Comparison of ENCODE assay signal across 17 cellular contexts in the genomic region with DNA sequence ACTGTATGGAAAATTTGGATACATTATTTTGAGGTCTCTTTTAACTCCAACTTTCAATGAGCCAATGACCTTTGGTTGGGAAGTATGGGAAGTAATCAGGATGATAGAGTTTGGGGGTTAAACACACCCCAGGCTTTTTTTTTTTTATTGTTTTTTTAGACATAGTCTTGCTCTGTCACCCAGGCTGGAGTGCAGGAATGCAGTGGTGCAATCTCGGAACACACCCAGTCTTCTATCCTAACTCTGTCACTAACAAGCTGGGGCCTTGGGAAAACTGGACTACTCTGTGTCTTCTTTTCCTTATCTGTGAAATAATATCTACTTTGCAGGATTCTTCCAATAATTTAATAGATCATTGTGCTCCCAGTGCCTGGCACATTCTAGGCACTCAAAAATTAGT. TPM values are rescaled to one million over a fixed set of nuclear protein-coding genes. Genes with fewer than 3 reads are reported as not detected.
DNase-seq lines count a peak whose midpoint lies in the region; ATAC-seq and TF ChIP-seq lines count a peak whose summit lies in the region.
"Had no signal": no experiment of that assay in that cellular context is flagged by ENCODE, and none has a peak within 500 bp of the region (broad histone marks: within the 10 kb centered on the region; RNA-seq: fewer than 3 reads in every experiment).

No MANE protein-coding gene starts in this region.

- no peak for TF ChIP-seq CTCF in choroid plexus epithelial cell (conservative IDR thresholded peaks at IDR 0.05; ENCODE audit: low read depth, low read length)
- no peak for TF ChIP-seq CTCF in thyroid gland (IDR thresholded peaks at IDR 0.05)

- no peak for TF ChIP-seq POLR2A in thyroid gland (IDR thresholded peaks at IDR 0.05)

- peaks cover 93% of the 10 kb centered on the region for H3F3A ChIP-seq in GM23248 (ENCODE audit: insufficient read depth)

- H3K4me3 ChIP-seq in GM23248 (no peak overlapping the region), choroid plexus epithelial cell (ENCODE audit: low read depth, low read length) (no peak overlapping the region), thyroid gland (replicated peaks in 1 of 3) (no peak overlapping the region)

- H3K79me2 ChIP-seq in GM23248 (ENCODE audit: insufficient read depth): peaks cover 51% of the 10 kb centered on the region

- peaks cover 3 to 8% of the 10 kb centered on the region in 2 donors for H3K27me3 Mint-ChIP-seq in natural killer cell treated with Interleukin-12 subunit alpha and Interleukin-12 subunit beta and Interleukin-15 and Interleukin-18, amount 100 ng/mL, for 72 hours

- H3K9ac ChIP-seq in GM23248: peak overlapping the region; percentile 58

- H3K36me3 Mint-ChIP-seq in natural killer cell treated with Interleukin-12 subunit alpha and Interleukin-12 subunit beta and Interleukin-15 and Interleukin-18, amount 100 ng/mL, for 72 hours: no peaks in the 10 kb centered on the region

- H3K9me2 ChIP-seq in GM23248 (ENCODE audit: insufficient read depth): no peaks in the 10 kb centered on the region

- H3K4me1 ChIP-seq in GM23248 (ENCODE audit: insufficient read depth): peaks cover 36% of the 10 kb centered on the region
- peaks cover 0 to 12% of the 10 kb centered on the region in 2 donors for H3K4me1 ChIP-seq in thyroid gland

- in situ Hi-C loops in GM23248 (cut with MboI): no loop called here

- peak; percentile 74 for DNase-seq in GM23248
- peak; percentile 62 for DNase-seq in choroid plexus epithelial cell (ENCODE audit: low read depth)
- peak; percentile 70 for DNase-seq in iris pigment epithelial cell (ENCODE audit: low read depth)
- peak; percentile 37 to 68 for DNase-seq in thyroid gland
- DNase-seq in natural killer cell treated with Interleukin-12 subunit alpha and Interleukin-12 subunit beta and Interleukin-15 and Interleukin-18, amount 100 ng/mL, for 72 hours (ENCODE audit: low spot score): no peak
- DNase-seq in T1000 (lab: John Stamatoyannopoulos, UW): no peak
- no peak for DNase-seq in NCI-H2107 (lab: John Stamatoyannopoulos, UW)
- DNase-seq: activated CD4-positive, alpha-beta T cell treated with anti-CD3 and anti-CD28 coated beads for 4 hours; activated CD8-positive, alpha-beta memory T cell treated with anti-CD3 and anti-CD28 coated beads, Interleukin-2, amount 50 U/mL, for 4 hours; cerebellar nuclear complex; COR-L47; endodermal cell; NCI-H1105; NCI-H2081 treated with DMSO at 0.1 percent for 48 hours; NCI-H510A treated with DMSO at 0.1 percent for 48 hours had no signal

- no peaks in the 10 kb centered on the region for H3K9me3 Mint-ChIP-seq in natural killer cell treated with Interleukin-12 subunit alpha and Interleukin-12 subunit beta and Interleukin-15 and Interleukin-18, amount 100 ng/mL, for 72 hours
- H3K9me3 Mint-ChIP-seq: endodermal cell had no signal

- intact Hi-C loops in thyroid gland (cut with DNase I): no loop called here

- peak overlapping the region; percentile 26 for H3K4me2 ChIP-seq in GM23248 (ENCODE audit: unreplicated experiment)

- no peaks in the 10 kb centered on the region for H3K4me1 Mint-ChIP-seq in natural killer cell treated with Interleukin-12 subunit alpha and Interleukin-12 subunit beta and Interleukin-15 and Interleukin-18, amount 100 ng/mL, for 72 hours (ENCODE audit: low read depth in 2 of 2)
- H3K4me1 Mint-ChIP-seq: endodermal cell had no signal

- no peak overlapping the region for H3K27ac Mint-ChIP-seq in natural killer cell treated with Interleukin-12 subunit alpha and Interleukin-12 subunit beta and Interleukin-15 and Interleukin-18, amount 100 ng/mL, for 72 hours
- H3K27ac Mint-ChIP-seq: endodermal cell had no signal

- H3K9me3 ChIP-seq in GM23248 (ENCODE audit: low read depth): no peaks in the 10 kb centered on the region
- H3K9me3 ChIP-seq in thyroid gland: no peaks in the 10 kb centered on the region

- H2AFZ ChIP-seq in GM23248: no peak overlapping the region

- no peaks in the 10 kb centered on the region for H4K20me1 ChIP-seq in GM23248 (ENCODE audit: insufficient read depth)

- H3K27ac ChIP-seq in GM23248 (peak overlapping the region; percentile 77), thyroid gland (peak overlapping the region in 2 of 3 donors; percentile 35 to 36)

- H3K27me3 ChIP-seq in GM23248 (replicated peaks; ENCODE audit: insufficient read depth) (no peaks in the 10 kb centered on the region), thyroid gland (no peaks in the 10 kb centered on the region)

- 17 to 20% methylated on average over 1 of the region's 1 CpG for WGBS in GM23248 (ENCODE audit: low coverage in 1 of 2, low lambda C conversion rate in 2 of 2, missing lambda C conversion rate in 2 of 2), 2 experiments
- 34 to 38% methylated on average over 1 of the region's 1 CpG for WGBS in thyroid gland, 2 donors

- H3K36me3 ChIP-seq in GM23248 (ENCODE audit: low read depth) (peaks cover 93% of the 10 kb centered on the region), thyroid gland (peaks cover 35 to 51% of the 10 kb centered on the region in 2 donors)

- H3K4me3 Mint-ChIP-seq in natural killer cell treated with Interleukin-12 subunit alpha and Interleukin-12 subunit beta and Interleukin-15 and Interleukin-18, amount 100 ng/mL, for 72 hours: no peak overlapping the region
- H3K4me3 Mint-ChIP-seq: endodermal cell had no signal

- no peak for ATAC-seq in natural killer cell treated with Interleukin-12 subunit alpha and Interleukin-12 subunit beta and Interleukin-15 and Interleukin-18, amount 100 ng/mL, for 72 hours
- ATAC-seq in HG03045 (IDR thresholded peaks at IDR 0.05; ENCODE audit: unreplicated experiment): no peak
- ATAC-seq: left lobe of liver had no signal

RNA-seq across cellular contexts. Expression of a gene that starts 37.6 kb away (rescaled TPM):
- 2.4 TPM in 2 replicates for total RNA-seq in GM23248 (2014; rRNA removed; shearing (Covaris generic))
- 1.4 and 1.5 TPM in 2 replicates for polyA plus RNA-seq in GM23248 (2016; fragmentation: Nextera tagmentation; extraction: Ambion mirVana)
- total RNA-seq in thyroid gland: 1 to 10 TPM; 3.6 to 5.0 (median 4.1) TPM
- total RNA-seq in natural killer cell treated with Interleukin-12 subunit alpha and Interleukin-12 subunit beta and Interleukin-15 and Interleukin-18, amount 100 ng/mL, for 72 hours: 1 to 10 TPM; 2.2 to 2.8 TPM

Comparison
In these comparisons a context has a peak if more than half of its experiments do, and no peak if none do; other contexts are left out.
1. DNase-seq: peak in GM23248 (single experiment), choroid plexus epithelial cell (single experiment), iris pigment epithelial cell (single experiment) and thyroid gland (2 of 2); none in natural killer cell treated with Interleukin-12 subunit alpha and Interleukin-12 subunit beta and Interleukin-15 and Interleukin-18, amount 100 ng/mL, for 72 hours (single experiment), T1000 (single experiment) and NCI-H2107 (single experiment).